In the genomic region with DNA sequence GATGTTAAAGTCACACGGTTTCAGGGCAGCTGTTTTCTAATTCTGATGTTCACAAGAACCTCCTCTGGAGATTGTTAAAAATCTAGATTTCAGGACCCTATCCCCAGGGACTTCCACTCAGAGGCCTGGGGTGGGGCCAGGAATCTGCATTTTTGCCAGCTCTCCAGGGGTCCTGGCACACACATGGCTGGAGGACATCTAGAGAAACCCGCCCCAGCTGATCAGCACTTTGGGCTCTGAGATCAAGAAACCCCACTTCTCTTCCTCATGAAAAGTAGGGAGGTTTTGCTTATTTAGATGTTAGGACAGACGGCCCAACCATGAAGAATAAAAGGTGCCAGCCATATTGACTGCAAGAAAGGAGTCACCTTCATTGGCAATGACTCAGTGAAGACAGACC, we compare ENCODE assay signal across 27 cellular contexts.
DNase-seq lines count a peak whose midpoint lies in the region; ATAC-seq and TF ChIP-seq lines count a peak whose summit lies in the region.
"Had no signal": no experiment of that assay in that cellular context is flagged by ENCODE, and none has a peak within 500 bp of the region (broad histone marks: within the 10 kb centered on the region; RNA-seq: fewer than 3 reads in every experiment).

No MANE protein-coding gene starts in this region.

- H3K4me3 ChIP-seq in HCT116 (replicated peaks in 1 of 2; ENCODE audit: low read depth in 1 of 2, low read length in 2 of 2): no peak overlapping the region
- H3K4me3 ChIP-seq in coronary artery: peak overlapping the region; percentile 16
- H3K4me3 ChIP-seq in muscle layer of colon (ENCODE audit: low read depth in 1 of 2, low read length in 2 of 2): no peak overlapping the region
- H3K4me3 ChIP-seq: colonic mucosa, Peyer's patch, SJSA1, upper lobe of left lung had no signal

- no peak overlapping the region for H3K27ac ChIP-seq in HCT116 (ENCODE audit: low read depth, low read length)
- H3K27ac ChIP-seq in coronary artery: peak overlapping the region; percentile 13 to 97
- H3K27ac ChIP-seq in muscle layer of colon (ENCODE audit: low read depth, low read length): peak overlapping the region; percentile 57
- peak overlapping the region; percentile 59 for H3K27ac ChIP-seq in substantia nigra (ENCODE audit: low read depth, low read length, poor library complexity, severe bottlenecking)
- H3K27ac ChIP-seq: colonic mucosa, HL-60, SJSA1 had no signal

- H3K27me3 ChIP-seq in HCT116 (ENCODE audit: insufficient read depth, low read length) (no peaks in the 10 kb centered on the region), muscle layer of colon (ENCODE audit: control insufficient read depth in 1 of 2, insufficient read depth in 2 of 2, low read length in 2 of 2) (no peaks in the 10 kb centered on the region)
- H3K27me3 ChIP-seq: BE2C, colonic mucosa, Peyer's patch, SJSA1, upper lobe of left lung had no signal

- TF ChIP-seq POLR2A in HCT116 (IDR thresholded peaks at IDR 0.05; ENCODE audit: borderline replicate concordance, extremely low read depth, insufficient read depth, insufficient read length): no peak

- intact Hi-C loops in HCT116 (cut with micrococcal nuclease): no loop called here

- ATAC-seq in HCT116 (no peak), GM18858 (IDR thresholded peaks at IDR 0.05; ENCODE audit: unreplicated experiment) (no peak)
- ATAC-seq: activated CD8-positive, alpha-beta T cell treated with anti-CD3 and anti-CD28 coated beads for 36 hours; activated naive CD8-positive, alpha-beta T cell treated with anti-CD3 and anti-CD28 coated beads, Interleukin-2, amount 50 U/mL, for 24 hours had no signal

- RAD21 ChIA-PET in HCT116 (lab: Charles Lee; ENCODE audit: low non-redundant PET in 1 of 2, low total read pairs in 2 of 2, uncharacterized antibody in 2 of 2, unreplicated experiment in 2 of 2): no interaction called here

- no peaks in the 10 kb centered on the region for H4K20me1 ChIP-seq in HCT116 (ENCODE audit: insufficient read depth)

- in situ Hi-C loops in ACHN (cut with HindIII; ENCODE audit: low pct_ligation_motif_present, low pct_unique_long_range_greater_than_20kb, low sequenced_read_pairs): no loop called here

- H2AFZ ChIP-seq in HCT116 (ENCODE audit: low read depth, low read length, poor library complexity, severe bottlenecking): no peak overlapping the region

- no peak for TF ChIP-seq CTCF in HCT116 (IDR thresholded peaks at IDR 0.05 in 2 of 3, conservative IDR thresholded peaks at IDR 0.05 in 1 of 3; ENCODE audit: borderline replicate concordance in 1 of 3, insufficient read depth in 1 of 3, low read depth in 2 of 3, low read length in 2 of 3)
- TF ChIP-seq CTCF in coronary artery (IDR thresholded peaks at IDR 0.05): no peak

- H3K9ac ChIP-seq in HCT116 (ENCODE audit: low read length): no peak overlapping the region
- no peak overlapping the region for H3K9ac ChIP-seq in muscle layer of colon (ENCODE audit: low read length)

- no peaks in the 10 kb centered on the region for H3K79me2 ChIP-seq in HCT116 (ENCODE audit: insufficient read depth, low read length)

- no peaks in the 10 kb centered on the region for H3K36me3 ChIP-seq in HCT116 (ENCODE audit: control insufficient read depth in 1 of 2, insufficient read depth in 2 of 2, low read length in 2 of 2)
- peaks cover 70% of the 10 kb centered on the region for H3K36me3 ChIP-seq in muscle layer of colon (ENCODE audit: insufficient read depth, low read length)
- H3K36me3 ChIP-seq: colonic mucosa had no signal

- no peaks in the 10 kb centered on the region for H3K9me2 ChIP-seq in HCT116 (ENCODE audit: insufficient read depth)

- POLR2A ChIA-PET in HCT116 (lab: Charles Lee): no interaction called here

- no TSS peak for BruUV-seq in HCT116 (replicated peaks; lab: Mats Ljungman, UMichigan)

- DNase-seq in HCT116 (ENCODE audit: low read depth, low spot score): no peak
- no peak for DNase-seq in coronary artery (ENCODE audit: low spot score)
- DNase-seq in substantia nigra (lab: John Stamatoyannopoulos, UW): no peak
- no peak for DNase-seq in ACHN
- no peak for DNase-seq in NCI-H446 treated with DMSO at 0.1 percent for 48 hours (lab: John Stamatoyannopoulos, UW)
- no peak for DNase-seq in NCI-H510A treated with DMSO at 0.1 percent for 48 hours (lab: John Stamatoyannopoulos, UW)
- DNase-seq: activated CD4-positive, alpha-beta T cell treated with anti-CD3 and anti-CD28 coated beads for 1 hour; activated CD8-positive, alpha-beta T cell treated with anti-CD3 and anti-CD28 coated beads for 36 hours; activated effector memory CD4-positive, alpha-beta T cell treated with Interleukin-2 at 50 U/mL for 16 hours; activated naive CD8-positive, alpha-beta T cell treated with anti-CD3 and anti-CD28 coated beads, Interleukin-2, amount 50 U/mL, for 24 hours; DMS79; H9; Karpas-422; MV-4-11; naive B cell; NCI-H510A; NK-92 treated with Interleukin-12 subunit alpha and Interleukin-12 subunit beta, amount 100 ng/mL, for 24 hours; Peyer's patch; stimulated activated CD4-positive, alpha-beta T cell treated with anti-CD3 and anti-CD28 coated beads, Interleukin-4, amount 100 ng/mL, for 24 hours; stimulated activated naive CD4-positive, alpha-beta T cell; upper lobe of left lung had no signal

- H3K9me3 ChIP-seq in HCT116 (ENCODE audit: control insufficient read depth in 1 of 2, insufficient read depth in 1 of 2, low read depth in 1 of 2, low read length in 2 of 2) (no peaks in the 10 kb centered on the region), muscle layer of colon (ENCODE audit: low read length) (no peaks in the 10 kb centered on the region)
- H3K9me3 ChIP-seq: BE2C, colonic mucosa, Peyer's patch, SJSA1, upper lobe of left lung had no signal

- H3K4me1 ChIP-seq in HCT116 (ENCODE audit: control insufficient read depth in 1 of 2, insufficient read depth in 2 of 2, low read length in 2 of 2) (peaks cover 32 to 50% of the 10 kb centered on the region in 2 experiments), muscle layer of colon (ENCODE audit: insufficient read depth, low read length) (peaks cover 98% of the 10 kb centered on the region)
- H3K4me1 ChIP-seq: colonic mucosa had no signal

- CTCF ChIA-PET in HCT116 (lab: Charles Lee): interaction anchor here (0.9 kb wide), 1 partner anchor 33 kb away, joined by 3 read pairs; no protein-coding TSS in a partner anchor

- peak overlapping the region; percentile 28; the same call in 1 of the 2 replicates for H3K4me2 ChIP-seq in HCT116 (ENCODE audit: low read length)

- no peak for TF ChIP-seq RAD21 in HCT116 (IDR thresholded peaks at IDR 0.05; ENCODE audit: low read depth)

TF ChIP-seq in HCT116, 20 proteins besides CTCF, POLR2A, EP300 and RAD21 (continues in another document):
- no peak for TF ChIP-seq JUND (IDR thresholded peaks at IDR 0.05)
- TF ChIP-seq ELF1 (IDR thresholded peaks at IDR 0.05; ENCODE audit: borderline replicate concordance, low read depth): no peak
- no peak for TF ChIP-seq FOSL1 (IDR thresholded peaks at IDR 0.05; ENCODE audit: low read depth)
- TF ChIP-seq, protein P1, sequence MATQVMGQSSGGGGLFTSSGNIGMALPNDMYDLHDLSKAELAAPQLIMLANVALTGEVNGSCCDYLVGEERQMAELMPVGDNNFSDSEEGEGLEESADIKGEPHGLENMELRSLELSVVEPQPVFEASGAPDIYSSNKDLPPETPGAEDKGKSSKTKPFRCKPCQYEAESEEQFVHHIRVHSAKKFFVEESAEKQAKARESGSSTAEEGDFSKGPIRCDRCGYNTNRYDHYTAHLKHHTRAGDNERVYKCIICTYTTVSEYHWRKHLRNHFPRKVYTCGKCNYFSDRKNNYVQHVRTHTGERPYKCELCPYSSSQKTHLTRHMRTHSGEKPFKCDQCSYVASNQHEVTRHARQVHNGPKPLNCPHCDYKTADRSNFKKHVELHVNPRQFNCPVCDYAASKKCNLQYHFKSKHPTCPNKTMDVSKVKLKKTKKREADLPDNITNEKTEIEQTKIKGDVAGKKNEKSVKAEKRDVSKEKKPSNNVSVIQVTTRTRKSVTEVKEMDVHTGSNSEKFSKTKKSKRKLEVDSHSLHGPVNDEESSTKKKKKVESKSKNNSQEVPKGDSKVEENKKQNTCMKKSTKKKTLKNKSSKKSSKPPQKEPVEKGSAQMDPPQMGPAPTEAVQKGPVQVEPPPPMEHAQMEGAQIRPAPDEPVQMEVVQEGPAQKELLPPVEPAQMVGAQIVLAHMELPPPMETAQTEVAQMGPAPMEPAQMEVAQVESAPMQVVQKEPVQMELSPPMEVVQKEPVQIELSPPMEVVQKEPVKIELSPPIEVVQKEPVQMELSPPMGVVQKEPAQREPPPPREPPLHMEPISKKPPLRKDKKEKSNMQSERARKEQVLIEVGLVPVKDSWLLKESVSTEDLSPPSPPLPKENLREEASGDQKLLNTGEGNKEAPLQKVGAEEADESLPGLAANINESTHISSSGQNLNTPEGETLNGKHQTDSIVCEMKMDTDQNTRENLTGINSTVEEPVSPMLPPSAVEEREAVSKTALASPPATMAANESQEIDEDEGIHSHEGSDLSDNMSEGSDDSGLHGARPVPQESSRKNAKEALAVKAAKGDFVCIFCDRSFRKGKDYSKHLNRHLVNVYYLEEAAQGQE (IDR thresholded peaks at IDR 0.05; ENCODE audit: low read depth): no peak
- TF ChIP-seq ZNF274 (IDR thresholded peaks at IDR 0.05; ENCODE audit: low read depth, low read length): no peak
- TF ChIP-seq, protein P2, sequence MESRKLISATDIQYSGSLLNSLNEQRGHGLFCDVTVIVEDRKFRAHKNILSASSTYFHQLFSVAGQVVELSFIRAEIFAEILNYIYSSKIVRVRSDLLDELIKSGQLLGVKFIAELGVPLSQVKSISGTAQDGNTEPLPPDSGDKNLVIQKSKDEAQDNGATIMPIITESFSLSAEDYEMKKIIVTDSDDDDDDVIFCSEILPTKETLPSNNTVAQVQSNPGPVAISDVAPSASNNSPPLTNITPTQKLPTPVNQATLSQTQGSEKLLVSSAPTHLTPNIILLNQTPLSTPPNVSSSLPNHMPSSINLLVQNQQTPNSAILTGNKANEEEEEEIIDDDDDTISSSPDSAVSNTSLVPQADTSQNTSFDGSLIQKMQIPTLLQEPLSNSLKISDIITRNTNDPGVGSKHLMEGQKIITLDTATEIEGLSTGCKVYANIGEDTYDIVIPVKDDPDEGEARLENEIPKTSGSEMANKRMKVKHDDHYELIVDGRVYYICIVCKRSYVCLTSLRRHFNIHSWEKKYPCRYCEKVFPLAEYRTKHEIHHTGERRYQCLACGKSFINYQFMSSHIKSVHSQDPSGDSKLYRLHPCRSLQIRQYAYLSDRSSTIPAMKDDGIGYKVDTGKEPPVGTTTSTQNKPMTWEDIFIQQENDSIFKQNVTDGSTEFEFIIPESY (IDR thresholded peaks at IDR 0.05; ENCODE audit: extremely low read depth, insufficient replicate concordance, low read length): no peak
- TF ChIP-seq, protein P3, sequence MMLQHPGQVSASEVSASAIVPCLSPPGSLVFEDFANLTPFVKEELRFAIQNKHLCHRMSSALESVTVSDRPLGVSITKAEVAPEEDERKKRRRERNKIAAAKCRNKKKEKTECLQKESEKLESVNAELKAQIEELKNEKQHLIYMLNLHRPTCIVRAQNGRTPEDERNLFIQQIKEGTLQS (IDR thresholded peaks at IDR 0.05): no peak
- no peak for TF ChIP-seq SRF (IDR thresholded peaks at IDR 0.05; ENCODE audit: low read depth)
- TF ChIP-seq EGR1 (IDR thresholded peaks at IDR 0.05; ENCODE audit: low read depth): no peak
- no peak for TF ChIP-seq EZH2 (IDR thresholded peaks at IDR 0.05)
- no peak for TF ChIP-seq CEBPB (IDR thresholded peaks at IDR 0.05; ENCODE audit: low read depth)
